1 cellular context compared by ENCODE assay signal in genomic region chr3:177337548-177338331, GRCh38.
TF ChIP-seq lines count a peak whose summit lies in the region.

No MANE protein-coding gene starts in this region.

TF ChIP-seq in K562, 482 proteins besides CTCF, POLR2A, EP300 and RAD21 (continued from another document):
- TF ChIP-seq SAFB2 (IDR thresholded peaks at IDR 0.05; ENCODE audit: borderline replicate concordance, low read depth, low read length, severe bottlenecking) (no peak), IRF1 (CRISPR knock-in tag; IDR thresholded peaks at IDR 0.05; ENCODE audit: borderline replicate concordance) (no peak), ZBTB33 (CRISPR knock-in tag; IDR thresholded peaks at IDR 0.05) (peak; percentile 72), ATF7 (IDR thresholded peaks at IDR 0.05) (no peak), L3MBTL2 (IDR thresholded peaks at IDR 0.05) (0 out of 2 replicates have a peak, but pooled peaks have one; percentile 12), NR1H2 (CRISPR knock-in tag; IDR thresholded peaks at IDR 0.05) (no peak), MGA (IDR thresholded peaks at IDR 0.05) (peak; percentile 67), IRF2 (CRISPR knock-in tag; IDR thresholded peaks at IDR 0.05) (no peak), NFE2 (IDR thresholded peaks at IDR 0.05; ENCODE audit: low read depth) (no peak), SLC30A9 (CRISPR knock-in tag; IDR thresholded peaks at IDR 0.05) (no peak), TCF7L2 (IDR thresholded peaks at IDR 0.05; ENCODE audit: low read depth, low read length) (no peak), C11orf30 (IDR thresholded peaks at IDR 0.05; ENCODE audit: low read depth) (no peak), CREBBP (IDR thresholded peaks at IDR 0.05; ENCODE audit: low read depth, low read length) (no peak), MEIS2 (IDR thresholded peaks at IDR 0.05; ENCODE audit: partially characterized antibody) (peak; percentile 26), ZNF143 (CRISPR knock-in tag; IDR thresholded peaks at IDR 0.05) (no peak), PCBP2 (IDR thresholded peaks at IDR 0.05; ENCODE audit: low read depth, low read length, poor library complexity, severe bottlenecking) (no peak), BRD4 (IDR thresholded peaks at IDR 0.05) (no peak), GABPA (tag; conservative IDR thresholded peaks at IDR 0.05; ENCODE audit: low read depth) (0 out of 2 replicates have a peak, but pooled peaks have one; percentile 1), NCOR1 (IDR thresholded peaks at IDR 0.05) (0 out of 2 replicates have a peak, but pooled peaks have one; percentile 12), ZNF592 (IDR thresholded peaks at IDR 0.05) (peak; percentile 65), YBX1 (IDR thresholded peaks at IDR 0.05) (no peak), ZNF512 (tag; IDR thresholded peaks at IDR 0.05) (peak; percentile 29; the same call in 1 of the 2 replicates), SNRNP70 (optimal IDR thresholded peaks at IDR 0.05; ENCODE audit: low read depth, low read length) (no peak)
